8 cellular contexts compared by ENCODE assay signal in the genomic region with DNA sequence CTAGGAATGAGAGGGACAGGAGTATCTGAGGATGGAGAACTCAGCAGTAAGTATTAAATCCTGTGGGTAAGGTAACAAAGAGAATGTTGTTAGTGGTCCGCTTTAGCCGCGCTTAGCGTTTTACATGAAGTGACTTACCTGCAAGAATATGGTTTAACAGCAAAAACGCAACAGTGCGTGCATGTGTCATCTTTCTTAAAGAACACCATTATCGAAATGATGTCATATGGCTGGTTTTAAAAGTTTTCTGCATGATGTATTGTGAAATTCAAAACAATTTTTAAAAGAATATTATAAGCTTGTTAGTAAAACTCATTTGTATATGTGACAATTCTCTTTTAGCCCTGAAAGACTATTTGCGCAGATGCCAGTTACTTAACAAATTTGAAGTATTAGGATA. TPM values are rescaled to one million over a fixed set of nuclear protein-coding genes. Genes with fewer than 3 reads are reported as not detected.
DNase-seq lines count a peak whose midpoint lies in the region; ATAC-seq and TF ChIP-seq lines count a peak whose summit lies in the region.

No MANE protein-coding gene starts in this region.

- no peaks in the 10 kb centered on the region for H3K27me3 ChIP-seq in Karpas-422 (ENCODE audit: low read length)
- no peaks in the 10 kb centered on the region for H3K27me3 ChIP-seq in dorsolateral prefrontal cortex

- ATAC-seq in natural killer cell treated with Interleukin-12 subunit alpha and Interleukin-12 subunit beta and Interleukin-15 and Interleukin-18, amount 100 ng/mL, for 72 hours: no peak
- ATAC-seq in GM21786 (IDR thresholded peaks at IDR 0.05; ENCODE audit: unreplicated experiment): no peak
- ATAC-seq in GM21576 (IDR thresholded peaks at IDR 0.05; ENCODE audit: unreplicated experiment): no peak
- no peak for ATAC-seq in GM21515 (IDR thresholded peaks at IDR 0.05; ENCODE audit: unreplicated experiment)

- H2AFZ ChIP-seq in Karpas-422 (ENCODE audit: low read length): no peak overlapping the region

- H3K9me2 ChIP-seq in Karpas-422 (replicated peaks; ENCODE audit: insufficient read depth, low read length): no peaks in the 10 kb centered on the region

- H3K4me2 ChIP-seq in Karpas-422 (ENCODE audit: low read depth, low read length, poor library complexity, severe bottlenecking): peak overlapping the region; percentile 99

- no peak overlapping the region for H3K27ac ChIP-seq in Karpas-422 (ENCODE audit: low read length)
- H3K27ac ChIP-seq in dorsolateral prefrontal cortex: no peak overlapping the region

- H3K9me3 ChIP-seq in Karpas-422 (ENCODE audit: low read length): no peaks in the 10 kb centered on the region

- H3K4me3 Mint-ChIP-seq in CD14-positive monocyte: peak overlapping the region; percentile 96 to 99
- peak overlapping the region; percentile 96 for H3K4me3 Mint-ChIP-seq in natural killer cell treated with Interleukin-12 subunit alpha and Interleukin-12 subunit beta and Interleukin-15 and Interleukin-18, amount 100 ng/mL, for 72 hours

- no peak for TF ChIP-seq CTCF in CD14-positive monocyte (IDR thresholded peaks at IDR 0.05)
- no peak for TF ChIP-seq CTCF in dorsolateral prefrontal cortex (IDR thresholded peaks at IDR 0.05 in 54 of 56, conservative IDR thresholded peaks at IDR 0.05 in 2 of 56; ENCODE audit: low read depth in 1 of 56, partially characterized antibody in 56 of 56)

- peaks cover 0 to 3% (median 0%) of the 10 kb centered on the region in 3 donors for H3K27me3 Mint-ChIP-seq in CD14-positive monocyte (ENCODE audit: low read depth in 3 of 3)
- H3K27me3 Mint-ChIP-seq in natural killer cell treated with Interleukin-12 subunit alpha and Interleukin-12 subunit beta and Interleukin-15 and Interleukin-18, amount 100 ng/mL, for 72 hours: peaks cover under 1 to 3% of the 10 kb centered on the region in 2 donors

- peaks cover 31% of the 10 kb centered on the region for H3K36me3 ChIP-seq in Karpas-422 (ENCODE audit: insufficient read depth, low read length)

- H3K27ac Mint-ChIP-seq in CD14-positive monocyte: peak overlapping the region in 3 of 7 donors; percentile 89 to 98 (median 92)
- peak overlapping the region; percentile 87 to 94 for H3K27ac Mint-ChIP-seq in natural killer cell treated with Interleukin-12 subunit alpha and Interleukin-12 subunit beta and Interleukin-15 and Interleukin-18, amount 100 ng/mL, for 72 hours

- peaks cover 72% of the 10 kb centered on the region for H3K79me2 ChIP-seq in Karpas-422 (ENCODE audit: low read length)

- in situ Hi-C loops in KBM-7 (cut with MboI; ENCODE audit: low pct_unique_long_range_greater_than_20kb, low sequenced_read_pairs): no loop called here

- H4K20me1 ChIP-seq in Karpas-422 (ENCODE audit: insufficient read depth, low read depth, low read length): peaks cover 13% of the 10 kb centered on the region

- peaks cover 0 to 4% of the 10 kb centered on the region in 2 donors for H3K36me3 Mint-ChIP-seq in CD14-positive monocyte
- no peaks in the 10 kb centered on the region for H3K36me3 Mint-ChIP-seq in natural killer cell treated with Interleukin-12 subunit alpha and Interleukin-12 subunit beta and Interleukin-15 and Interleukin-18, amount 100 ng/mL, for 72 hours

- peaks cover 48% of the 10 kb centered on the region for H3K4me1 ChIP-seq in Karpas-422 (ENCODE audit: low read length)

- peaks cover 0 to 5% (median 0%) of the 10 kb centered on the region in 7 donors for H3K9me3 Mint-ChIP-seq in CD14-positive monocyte
- no peaks in the 10 kb centered on the region for H3K9me3 Mint-ChIP-seq in natural killer cell treated with Interleukin-12 subunit alpha and Interleukin-12 subunit beta and Interleukin-15 and Interleukin-18, amount 100 ng/mL, for 72 hours

- H3K4me3 ChIP-seq in Karpas-422 (ENCODE audit: low read length) (peak overlapping the region; percentile 98), dorsolateral prefrontal cortex (peak overlapping the region; percentile 35 to 100 (median 95))

- DNase-seq in CD14-positive monocyte (ENCODE audit: low spot score) (no peak), Karpas-422 (peak; percentile 49), dorsolateral prefrontal cortex (no peak), KBM-7 (no peak)
- DNase-seq in natural killer cell treated with Interleukin-12 subunit alpha and Interleukin-12 subunit beta and Interleukin-15 and Interleukin-18, amount 100 ng/mL, for 72 hours (ENCODE audit: low spot score): no peak

- H3K9ac ChIP-seq in Karpas-422 (ENCODE audit: low read length): peak overlapping the region; percentile 98

- intact Hi-C loops in CD14-positive monocyte (cut with micrococcal nuclease) (no loop called here), dorsolateral prefrontal cortex (cut with DNase I) (no loop called here)

- peaks cover 30% of the 10 kb centered on the region for H3K4me1 Mint-ChIP-seq in CD14-positive monocyte
- H3K4me1 Mint-ChIP-seq in natural killer cell treated with Interleukin-12 subunit alpha and Interleukin-12 subunit beta and Interleukin-15 and Interleukin-18, amount 100 ng/mL, for 72 hours (ENCODE audit: low read depth in 2 of 2): peaks cover 11 to 23% of the 10 kb centered on the region in 2 donors

RNA-seq across cellular contexts. Expression of gene LEMD3, which starts 1.7 kb away (rescaled TPM):
- 10 to 100 TPM; 11.3 to 12.3 TPM for polyA plus RNA-seq in CD14-positive monocyte
- 35.6 and 43.2 TPM in 2 replicates for total RNA-seq in Karpas-422 (2014; rRNA removed; shearing (Covaris generic); ENCODE audit: low replicate concordance)
- total RNA-seq in dorsolateral prefrontal cortex: 10 to 100 TPM; 28.3 to 49.9 (median 37.3) TPM
- total RNA-seq in natural killer cell treated with Interleukin-12 subunit alpha and Interleukin-12 subunit beta and Interleukin-15 and Interleukin-18, amount 100 ng/mL, for 72 hours: 10 to 100 TPM; 39.4 to 39.9 TPM

RNA-seq across cellular contexts. Expression of gene WIF1, which starts 50.0 kb away (rescaled TPM):
- not detected for polyA plus RNA-seq in CD14-positive monocyte
- total RNA-seq in Karpas-422 (2014; rRNA removed; shearing (Covaris generic); ENCODE audit: low replicate concordance): not detected in 2 replicates
- 10 to 100 TPM in 101 of 120 experiments, 1 to 10 TPM in 19; 1.5 to 77.3 (median 22.0) TPM for total RNA-seq in dorsolateral prefrontal cortex
- total RNA-seq in natural killer cell treated with Interleukin-12 subunit alpha and Interleukin-12 subunit beta and Interleukin-15 and Interleukin-18, amount 100 ng/mL, for 72 hours: not detected
